ENCODE assay signal across 17 cellular contexts in genomic region chr4:85402371-85402770, GRCh38.
DNase-seq lines count a peak whose midpoint lies in the region; ATAC-seq and TF ChIP-seq lines count a peak whose summit lies in the region.
"Had no signal": no experiment of that assay in that cellular context is flagged by ENCODE, and none has a peak within 500 bp of the region (broad histone marks: within the 10 kb centered on the region; RNA-seq: fewer than 3 reads in every experiment).

No MANE protein-coding gene starts in this region.

- H2AFZ ChIP-seq in fibroblast of lung (ENCODE audit: low read length) (no peak overlapping the region), trophoblast cell (ENCODE audit: insufficient read depth, low read length, poor library complexity) (no peak overlapping the region)
- H2AFZ ChIP-seq: GM23338, parathyroid adenoma had no signal

- H3K79me1 ChIP-seq in trophoblast cell (ENCODE audit: low read length): no peaks in the 10 kb centered on the region

- H4K12ac ChIP-seq in trophoblast cell (ENCODE audit: low read depth, low read length): no peak overlapping the region

- WGBS in trophoblast cell (ENCODE audit: extremely low coverage, insufficient coverage, insufficient read length): no CpG with 5 or more reads among the region's 3 CpGs

- no peak overlapping the region for H2BK120ac ChIP-seq in trophoblast cell (ENCODE audit: insufficient read depth, low read length, poor library complexity)

- peak; percentile 53 for ATAC-seq in SK-N-SH treated with all-trans-retinoic acid at 6 μM for 48 hours
- no peak for ATAC-seq in GM19397 (IDR thresholded peaks at IDR 0.05; ENCODE audit: unreplicated experiment)
- no peak for ATAC-seq in HG02870 (IDR thresholded peaks at IDR 0.05; ENCODE audit: unreplicated experiment)
- no peak for ATAC-seq in GM19328 (IDR thresholded peaks at IDR 0.05; ENCODE audit: unreplicated experiment)
- ATAC-seq: GM23338, PC-3 had no signal

- H2AK5ac ChIP-seq in trophoblast cell (ENCODE audit: low read length): no peak overlapping the region

- H2BK5ac ChIP-seq in trophoblast cell (ENCODE audit: low read depth, low read length, poor library complexity): no peak overlapping the region

- no peaks in the 10 kb centered on the region for H3K27me3 ChIP-seq in fibroblast of lung (ENCODE audit: control insufficient read depth, insufficient read depth, low read length)
- H3K27me3 ChIP-seq in trophoblast cell (ENCODE audit: insufficient read depth, low read length): no peaks in the 10 kb centered on the region
- no peaks in the 10 kb centered on the region for H3K27me3 ChIP-seq in vagina
- H3K27me3 ChIP-seq: tibial nerve had no signal

- no peak overlapping the region for H4K8ac ChIP-seq in trophoblast cell (ENCODE audit: low read depth, low read length)

- H2BK12ac ChIP-seq in trophoblast cell (ENCODE audit: low read length): no peak overlapping the region

- no peak for TF ChIP-seq POLR2A in vagina (IDR thresholded peaks at IDR 0.05)

- DNase-seq in EH (ENCODE audit: low read depth) (peak; percentile 53), fibroblast of lung (ENCODE audit: low read depth in 2 of 2) (peak; percentile 47 to 87), trophoblast cell (peak; percentile 42 to 76), vagina (ENCODE audit: extremely low spot score in 2 of 2) (no peak)
- DNase-seq: activated B cell treated with CpG ODN at 0.5 μM for 24 hours; activated naive CD4-positive, alpha-beta T cell treated with anti-CD3 and anti-CD28 coated beads, Interleukin-2, amount 50 U/mL, for 16 hours; CD4-positive, CD25-positive, alpha-beta regulatory T cell; KBM-7; NCI-H1694 treated with DMSO at 0.1 percent for 48 hours; PC-3 had no signal

- H3K4ac ChIP-seq in trophoblast cell (ENCODE audit: low read depth, low read length): no peak overlapping the region

- H3K79me2 ChIP-seq in fibroblast of lung (ENCODE audit: control insufficient read depth, insufficient read depth, low read length) (no peaks in the 10 kb centered on the region), trophoblast cell (ENCODE audit: control insufficient read depth, insufficient read depth, low read length, poor library complexity) (no peaks in the 10 kb centered on the region)
- H3K79me2 ChIP-seq: parathyroid adenoma had no signal

- H3K4me2 ChIP-seq in fibroblast of lung (ENCODE audit: extremely low read depth, insufficient read depth, low read length) (no peak overlapping the region), trophoblast cell (ENCODE audit: low read length) (no peak overlapping the region)
- H3K4me2 ChIP-seq: GM23338 had no signal

- intact Hi-C loops in vagina (cut with DNase I): no loop called here

- no peak overlapping the region for H3K23ac ChIP-seq in trophoblast cell (ENCODE audit: low read length)

- H3K4me3 ChIP-seq in fibroblast of lung (replicated peaks in 1 of 4; ENCODE audit: control extremely low read depth in 1 of 4, insufficient read depth in 1 of 4, low read depth in 3 of 4, low read length in 4 of 4): no peak overlapping the region
- H3K4me3 ChIP-seq in trophoblast cell (ENCODE audit: low read depth, low read length): no peak overlapping the region
- H3K4me3 ChIP-seq in vagina: no peak overlapping the region
- H3K4me3 ChIP-seq: GM23338, tibial nerve had no signal

- H3K4me1 ChIP-seq in fibroblast of lung (ENCODE audit: control insufficient read depth, extremely low read depth, insufficient read depth, low read length): no peaks in the 10 kb centered on the region
- peaks cover 0 to 2% of the 10 kb centered on the region in 2 experiments for H3K4me1 ChIP-seq in trophoblast cell (ENCODE audit: control insufficient read depth in 1 of 2, insufficient read depth in 2 of 2, low read length in 2 of 2)
- H3K4me1 ChIP-seq in vagina: no peaks in the 10 kb centered on the region
- H3K4me1 ChIP-seq: parathyroid adenoma, tibial nerve had no signal

- H4K20me1 ChIP-seq in fibroblast of lung (ENCODE audit: control insufficient read depth, extremely low read depth, insufficient read depth, low read length): no peaks in the 10 kb centered on the region

- H3K18ac ChIP-seq in trophoblast cell (ENCODE audit: low read length): no peak overlapping the region

- H3K9ac ChIP-seq in fibroblast of lung (ENCODE audit: insufficient read depth, low read length) (no peak overlapping the region), trophoblast cell (ENCODE audit: low read length) (no peak overlapping the region)
- H3K9ac ChIP-seq: parathyroid adenoma had no signal

- TF ChIP-seq CTCF in fibroblast of lung (conservative IDR thresholded peaks at IDR 0.05 in 1 of 2, IDR thresholded peaks at IDR 0.05 in 1 of 2; ENCODE audit: low read depth in 1 of 2, low read length in 2 of 2): no peak
- TF ChIP-seq CTCF in vagina (IDR thresholded peaks at IDR 0.05): no peak

- H4K91ac ChIP-seq in trophoblast cell (ENCODE audit: low read depth, low read length): no peak overlapping the region

- no peaks in the 10 kb centered on the region for H3K36me3 ChIP-seq in fibroblast of lung (ENCODE audit: control insufficient read depth, insufficient read depth, low read length)
- H3K36me3 ChIP-seq in trophoblast cell (ENCODE audit: control insufficient read depth in 1 of 2, insufficient read depth in 2 of 2, low read length in 2 of 2): no peaks in the 10 kb centered on the region
- H3K36me3 ChIP-seq in vagina: no peaks in the 10 kb centered on the region
- H3K36me3 ChIP-seq: tibial nerve had no signal

- no peak overlapping the region for H3K27ac ChIP-seq in fibroblast of lung (ENCODE audit: insufficient read depth, low read length)
- H3K27ac ChIP-seq in trophoblast cell (ENCODE audit: low read depth, low read length): no peak overlapping the region
- no peak overlapping the region for H3K27ac ChIP-seq in vagina
- H3K27ac ChIP-seq: parathyroid adenoma, tibial nerve had no signal

- H3K9me3 ChIP-seq in fibroblast of lung (ENCODE audit: control insufficient read depth, insufficient read depth, low read depth, low read length): no peaks in the 10 kb centered on the region
- H3K9me3 ChIP-seq in trophoblast cell (ENCODE audit: insufficient read depth, low read depth, low read length): no peaks in the 10 kb centered on the region
- H3K9me3 ChIP-seq in vagina: no peaks in the 10 kb centered on the region
- H3K9me3 ChIP-seq: tibial nerve had no signal

- no peak overlapping the region for H3K14ac ChIP-seq in trophoblast cell (ENCODE audit: low read length)

TF ChIP-seq in SK-N-SH treated with all-trans-retinoic acid at 6 μM for 48 hours, 23 proteins besides CTCF, POLR2A, EP300 and RAD21:
- TF ChIP-seq ESRRG (CRISPR knock-in tag; IDR thresholded peaks at IDR 0.05): no peak
- TF ChIP-seq ZFP30 (CRISPR knock-in tag; IDR thresholded peaks at IDR 0.05): no peak
- TF ChIP-seq CSDC2 (CRISPR knock-in tag; IDR thresholded peaks at IDR 0.05): no peak
- TF ChIP-seq PPARA (CRISPR knock-in tag; IDR thresholded peaks at IDR 0.05; ENCODE audit: borderline replicate concordance): no peak
- TF ChIP-seq CREB5 (CRISPR knock-in tag; IDR thresholded peaks at IDR 0.05; ENCODE audit: low read depth): no peak
- no peak for TF ChIP-seq GLIS3 (CRISPR knock-in tag; IDR thresholded peaks at IDR 0.05)
- no peak for TF ChIP-seq POU6F1 (CRISPR knock-in tag; IDR thresholded peaks at IDR 0.05; ENCODE audit: borderline replicate concordance, low read depth)

Comparison
In these comparisons a context has a peak if more than half of its experiments do, and no peak if none do; other contexts are left out.
1. DNase-seq: peak in EH (single experiment), fibroblast of lung (2 of 2) and trophoblast cell (2 of 2); none in vagina (0 of 2).